ENCODE assay signal across 9 cellular contexts in genomic region chr6:47440722-47441121, GRCh38. TPM values are rescaled to one million over a fixed set of nuclear protein-coding genes. Genes with fewer than 3 reads are reported as not detected.
A peak's percentile ranks its signal among the peaks of the same experiment; 100 is the strongest.
DNase-seq lines count a peak whose midpoint lies in the region; ATAC-seq and TF ChIP-seq lines count a peak whose summit lies in the region.
"Had no signal": no experiment of that assay in that cellular context is flagged by ENCODE, and none has a peak within 500 bp of the region (broad histone marks: within the 10 kb centered on the region; RNA-seq: fewer than 3 reads in every experiment).

No MANE protein-coding gene starts in this region.

- intact Hi-C loops in PC-3 (cut with micrococcal nuclease): no loop called here

- H3K27ac ChIP-seq in PC-3 (ENCODE audit: low read length): no peak overlapping the region
- no peak overlapping the region for H3K27ac ChIP-seq in WERI-Rb-1
- H3K27ac ChIP-seq: BLaER1 had no signal

- no peaks in the 10 kb centered on the region for H4K20me1 ChIP-seq in PC-3 (ENCODE audit: low read length)
- H4K20me1 ChIP-seq: BLaER1 had no signal

- H3F3A ChIP-seq in PC-3 (ENCODE audit: low read length, unreplicated experiment): no peaks in the 10 kb centered on the region

- H3K9me3 ChIP-seq in PC-3 (ENCODE audit: low read length): no peaks in the 10 kb centered on the region
- peaks cover 4% of the 10 kb centered on the region for H3K9me3 ChIP-seq in WERI-Rb-1 (ENCODE audit: severe bottlenecking)

- CTCF ChIA-PET in PC-3 (lab: Charles Lee): no interaction called here

- peak; percentile 73 for ATAC-seq in GM19372 (IDR thresholded peaks at IDR 0.05; ENCODE audit: low read depth, unreplicated experiment)
- peak; percentile 68 for ATAC-seq in HG03135 (IDR thresholded peaks at IDR 0.05; ENCODE audit: unreplicated experiment)
- ATAC-seq in PC-3: peak; percentile 63

- no peaks in the 10 kb centered on the region for H3K9me2 ChIP-seq in PC-3 (replicated peaks; ENCODE audit: low read length)

- DNase-seq in COLO668 (lab: John Stamatoyannopoulos, UW; ENCODE audit: unreplicated experiment) (peak; percentile 4), PC-3 (no peak), WERI-Rb-1 (no peak), NCI-H510A (lab: John Stamatoyannopoulos, UW) (no peak), H4 (ENCODE audit: low spot score) (no peak), hypothalamus (lab: John Stamatoyannopoulos, UW) (no peak)

- H3K27me3 ChIP-seq in PC-3 (ENCODE audit: low read length) (no peaks in the 10 kb centered on the region), WERI-Rb-1 (ENCODE audit: insufficient read depth, low read depth, severe bottlenecking) (no peaks in the 10 kb centered on the region)
- H3K27me3 ChIP-seq: BLaER1 had no signal

- H3K4me1 ChIP-seq in PC-3 (ENCODE audit: insufficient read depth, low read length): no peaks in the 10 kb centered on the region
- H3K4me1 ChIP-seq: BLaER1 had no signal

- H3K36me3 ChIP-seq in PC-3 (ENCODE audit: low read depth, low read length) (no peaks in the 10 kb centered on the region), WERI-Rb-1 (no peaks in the 10 kb centered on the region)
- H3K36me3 ChIP-seq: BLaER1 had no signal

- no peak for TF ChIP-seq CTCF in PC-3 (conservative IDR thresholded peaks at IDR 0.05; ENCODE audit: low read depth, low read length)
- no peak for TF ChIP-seq CTCF in WERI-Rb-1 (IDR thresholded peaks at IDR 0.05; ENCODE audit: low read depth, low read length)

- no TSS peak for BruUV-seq in PC-3 (replicated peaks; lab: Mats Ljungman, UMichigan)

- no peaks in the 10 kb centered on the region for H3K79me2 ChIP-seq in PC-3 (ENCODE audit: low read length)

- no peak overlapping the region for H3K4me3 ChIP-seq in PC-3 (ENCODE audit: low read length)
- no peak overlapping the region for H3K4me3 ChIP-seq in WERI-Rb-1 (ENCODE audit: low read depth, low read length)
- H3K4me3 ChIP-seq: BLaER1 had no signal

- no peak overlapping the region for H3K9ac ChIP-seq in PC-3 (ENCODE audit: low read length)
- H3K9ac ChIP-seq: BLaER1 had no signal

- no peak overlapping the region for H3K4me2 ChIP-seq in PC-3 (ENCODE audit: low read length)
- H3K4me2 ChIP-seq: BLaER1 had no signal

- 0 out of 2 replicates have a peak overlapping the region, but pooled peaks have one; percentile 28 for H2AFZ ChIP-seq in PC-3 (ENCODE audit: low read length)

- POLR2A ChIA-PET in PC-3 (lab: Charles Lee; ENCODE audit: unreplicated experiment): no interaction called here

RNA-seq across cellular contexts. Expression of gene CD2AP, which starts 36.9 kb away (rescaled TPM):
- 16.2 and 21.8 TPM in 2 replicates for total RNA-seq in PC-3 (2014; rRNA removed)
- 19.3 and 27.1 TPM in 2 replicates for total RNA-seq in H4 (2014; rRNA removed; shearing (Covaris generic))
